ENCODE assay signal across 8 cellular contexts in the genomic region with DNA sequence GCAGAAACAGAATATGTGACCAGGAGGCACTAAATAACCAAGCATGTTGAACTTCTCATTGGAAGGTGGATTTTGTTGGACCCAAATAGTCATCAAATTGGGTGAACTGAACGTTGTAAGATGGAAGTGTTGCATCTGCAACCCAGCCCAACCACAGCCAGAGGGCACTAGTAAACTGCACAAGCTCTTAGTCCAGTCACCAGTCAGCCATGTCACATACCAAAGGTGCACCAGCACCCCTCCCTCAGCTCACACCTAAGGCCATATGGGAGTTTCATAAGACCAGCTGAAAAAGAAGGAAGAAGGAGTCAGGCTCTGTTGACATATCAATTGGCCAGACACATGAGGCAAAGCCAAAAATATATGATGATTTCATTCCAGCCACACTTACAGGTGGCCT.
DNase-seq lines count a peak whose midpoint lies in the region; ATAC-seq and TF ChIP-seq lines count a peak whose summit lies in the region.

No MANE protein-coding gene starts in this region.

- peak; percentile 42 for TF ChIP-seq CTCF in GM06990 (IDR thresholded peaks at IDR 0.05; ENCODE audit: insufficient read depth, low read length, poor library complexity, severe bottlenecking)

- no peaks in the 10 kb centered on the region for H3K27me3 ChIP-seq in GM06990 (replicated peaks; ENCODE audit: control insufficient read depth, insufficient read depth, low read length)

- DNase-seq in GM06990 (ENCODE audit: extremely low read depth, insufficient read length) (peak; percentile 9), NAMALWA (ENCODE audit: low spot score) (peak; percentile 37), glomerular visceral epithelial cell (ENCODE audit: extremely low spot score) (peak; percentile 37), anterior cingulate cortex (lab: John Stamatoyannopoulos, UW) (no peak), NCI-H345 (lab: John Stamatoyannopoulos, UW) (no peak), GOT3 (lab: John Stamatoyannopoulos, UW) (no peak), DMS79 treated with DMSO at 0.1 percent for 48 hours (lab: John Stamatoyannopoulos, UW) (no peak)

- peak; percentile 44 for ATAC-seq in GM21825 (IDR thresholded peaks at IDR 0.05; ENCODE audit: unreplicated experiment)

- H3K4me3 ChIP-seq in GM06990 (replicated peaks; ENCODE audit: low read depth, low read length): no peak overlapping the region

- H3K36me3 ChIP-seq in GM06990 (ENCODE audit: control insufficient read depth, insufficient read depth, low read length): no peaks in the 10 kb centered on the region

Comparison
In these comparisons a context has a peak if more than half of its experiments do, and no peak if none do; other contexts are left out.
1. DNase-seq: peak in GM06990 (single experiment), NAMALWA (single experiment) and glomerular visceral epithelial cell (single experiment); none in anterior cingulate cortex (0 of 58), NCI-H345 (single experiment), GOT3 (single experiment) and DMS79 treated with DMSO at 0.1 percent for 48 hours (single experiment).